ENCODE assay signal across 15 cellular contexts in genomic region chr1:218390625-218391024, GRCh38. TPM values are rescaled to one million over a fixed set of nuclear protein-coding genes. Genes with fewer than 3 reads are reported as not detected.
DNase-seq lines count a peak whose midpoint lies in the region; ATAC-seq, FAIRE-seq and TF ChIP-seq lines count a peak whose summit lies in the region.
"Had no signal": no experiment of that assay in that cellular context is flagged by ENCODE, and none has a peak within 500 bp of the region (broad histone marks: within the 10 kb centered on the region; RNA-seq: fewer than 3 reads in every experiment).

No MANE protein-coding gene starts in this region.

- H3K9ac ChIP-seq in PC-3 (ENCODE audit: low read length) (no peak overlapping the region), endothelial cell of umbilical vein (replicated peaks; ENCODE audit: extremely low read depth, insufficient read depth, low read length) (no peak overlapping the region)

- intact Hi-C loops in MCF 10A (cut with micrococcal nuclease) = loop anchor here (2.0 kb wide), 1 partner anchor 32 kb away; no protein-coding TSS in a partner anchor
- intact Hi-C loops in breast epithelium (cut with DNase I; ENCODE audit: low total_unique reads) = no loop called here
- intact Hi-C loops in PC-3 (cut with micrococcal nuclease) = no loop called here
- intact Hi-C loops in endothelial cell of umbilical vein (cut with micrococcal nuclease) = loop anchor here (1.0 kb wide), 1 partner anchor 13 kb away; no protein-coding TSS in a partner anchor
- intact Hi-C loops in OCI-LY7 (cut with micrococcal nuclease; ENCODE audit: unreplicated experiment) = no loop called here

- TF ChIP-seq CTCF in MCF 10A (IDR thresholded peaks at IDR 0.05; ENCODE audit: unreplicated experiment) = no peak
- TF ChIP-seq CTCF in breast epithelium (IDR thresholded peaks at IDR 0.05) = no peak
- TF ChIP-seq CTCF in PC-3 (conservative IDR thresholded peaks at IDR 0.05; ENCODE audit: low read depth, low read length) = no peak
- no peak for TF ChIP-seq CTCF in endothelial cell of umbilical vein (IDR thresholded peaks at IDR 0.05; ENCODE audit: extremely low read depth in 1 of 2, insufficient read depth in 1 of 2, low read depth in 1 of 2, low read length in 2 of 2)
- no peak for TF ChIP-seq CTCF in OCI-LY7 (conservative IDR thresholded peaks at IDR 0.05; ENCODE audit: low read length)

- H3K27ac ChIP-seq in breast epithelium = no peak overlapping the region
- no peak overlapping the region for H3K27ac ChIP-seq in PC-3 (ENCODE audit: low read length)
- no peak overlapping the region for H3K27ac ChIP-seq in endothelial cell of umbilical vein (ENCODE audit: insufficient read depth, low read depth, low read length)
- no peak overlapping the region for H3K27ac ChIP-seq in OCI-LY7 (ENCODE audit: low read depth, low read length, poor library complexity, severe bottlenecking)
- H3K27ac ChIP-seq: thoracic aorta had no signal

- no peak for TF ChIP-seq POLR2A in breast epithelium (IDR thresholded peaks at IDR 0.05)
- peak; percentile 61 for TF ChIP-seq POLR2A in endothelial cell of umbilical vein (IDR thresholded peaks at IDR 0.05; ENCODE audit: low read depth, low read length)

- H3K36me3 Mint-ChIP-seq in MCF 10A (ENCODE audit: insufficient read depth, unreplicated experiment) = no peaks in the 10 kb centered on the region

- BruUV-seq in MCF 10A (replicated peaks; lab: Mats Ljungman, UMichigan) = no TSS peak
- no TSS peak for BruUV-seq in PC-3 (replicated peaks; lab: Mats Ljungman, UMichigan)
- BruUV-seq in endothelial cell of umbilical vein (replicated peaks; lab: Mats Ljungman, UMichigan) = no TSS peak
- no TSS peak for BruUV-seq in OCI-LY7 (replicated peaks; lab: Mats Ljungman, UMichigan)

- H3F3A ChIP-seq in PC-3 (ENCODE audit: low read length, unreplicated experiment) = no peaks in the 10 kb centered on the region

- H2AFZ ChIP-seq in PC-3 (ENCODE audit: low read length) (no peak overlapping the region), endothelial cell of umbilical vein (ENCODE audit: low read depth, low read length) (no peak overlapping the region), OCI-LY7 (ENCODE audit: low read length) (no peak overlapping the region)

- POLR2A ChIA-PET in MCF 10A (lab: Yijun Ruan, JAX) (interaction anchor here (0.6 to 1.5 kb wide), 4 partner anchors 10 to 720 kb away, joined by 3 to 6 read pairs (median 3); no protein-coding TSS in a partner anchor), PC-3 (lab: Charles Lee; ENCODE audit: unreplicated experiment) (interaction anchor here (0.6 to 0.7 kb wide), 2 partner anchors 14 to 18 kb away, joined by 3 to 4 read pairs; no protein-coding TSS in a partner anchor), endothelial cell of umbilical vein (lab: Charles Lee) (interaction anchor here (0.7 kb wide), 2 partner anchors 13 to 40 kb away, joined by 3 read pairs; no protein-coding TSS in a partner anchor), OCI-LY7 (lab: Charles Lee) (interaction anchor here (0.6 to 0.7 kb wide), 2 partner anchors 131 to 670 kb away, joined by 3 read pairs; no protein-coding TSS in a partner anchor)

- H3K9me1 ChIP-seq in endothelial cell of umbilical vein (replicated peaks; ENCODE audit: control insufficient read depth, extremely low read depth, insufficient read depth, low read length) = no peaks in the 10 kb centered on the region

- H3K9me2 ChIP-seq in PC-3 (replicated peaks; ENCODE audit: low read length) = no peaks in the 10 kb centered on the region
- no peaks in the 10 kb centered on the region for H3K9me2 ChIP-seq in OCI-LY7 (ENCODE audit: insufficient read depth, low read length)

- H3K36me3 ChIP-seq in breast epithelium (no peaks in the 10 kb centered on the region), PC-3 (ENCODE audit: low read depth, low read length) (peaks cover 33% of the 10 kb centered on the region), endothelial cell of umbilical vein (ENCODE audit: control insufficient read depth in 2 of 2, extremely low read depth in 1 of 2, insufficient read depth in 2 of 2, low read length in 2 of 2) (no peaks in the 10 kb centered on the region), OCI-LY7 (ENCODE audit: insufficient read depth, low read length) (no peaks in the 10 kb centered on the region)
- H3K36me3 ChIP-seq: thoracic aorta had no signal

- ATAC-seq in PC-3 = peak; percentile 67
- ATAC-seq: GM12878 had no signal

- no peaks in the 10 kb centered on the region for H3K9me3 ChIP-seq in breast epithelium
- H3K9me3 ChIP-seq in PC-3 (ENCODE audit: low read length) = no peaks in the 10 kb centered on the region
- H3K9me3 ChIP-seq in endothelial cell of umbilical vein (replicated peaks; ENCODE audit: control insufficient read depth, insufficient read depth, low read length) = no peaks in the 10 kb centered on the region
- no peaks in the 10 kb centered on the region for H3K9me3 ChIP-seq in OCI-LY7 (ENCODE audit: low read length)
- H3K9me3 ChIP-seq: thoracic aorta had no signal

- peak overlapping the region; percentile 4 for H3K27ac Mint-ChIP-seq in MCF 10A (ENCODE audit: low read depth, unreplicated experiment)

- H3K79me2 ChIP-seq in PC-3 (ENCODE audit: low read length) (peaks cover 96% of the 10 kb centered on the region), endothelial cell of umbilical vein (ENCODE audit: control insufficient read depth, insufficient read depth, low read length) (no peaks in the 10 kb centered on the region), OCI-LY7 (ENCODE audit: insufficient read depth, low read depth, low read length) (no peaks in the 10 kb centered on the region)

- H3K4me2 ChIP-seq in PC-3 (ENCODE audit: low read length) (peak overlapping the region; percentile 0; the same call in 1 of the 2 replicates), endothelial cell of umbilical vein (ENCODE audit: insufficient read depth, low read length) (peak overlapping the region; percentile 6), OCI-LY7 (ENCODE audit: low read length) (no peak overlapping the region)

- no peaks in the 10 kb centered on the region for H3K27me3 Mint-ChIP-seq in MCF 10A (ENCODE audit: insufficient read depth, unreplicated experiment)

- H3K4me3 ChIP-seq in breast epithelium (no peak overlapping the region), PC-3 (ENCODE audit: low read length) (no peak overlapping the region), endothelial cell of umbilical vein (replicated peaks in 1 of 3; ENCODE audit: insufficient read depth in 1 of 3, low read depth in 1 of 3, low read length in 3 of 3) (no peak overlapping the region), OCI-LY7 (ENCODE audit: low read depth, low read length, poor library complexity, severe bottlenecking) (no peak overlapping the region)
- H3K4me3 ChIP-seq: GM12878, thoracic aorta had no signal

- CTCF ChIA-PET in MCF 10A (lab: Yijun Ruan, JAX) = interaction anchor here (0.5 to 1.2 kb wide), 3 partner anchors 21 to 665 kb away, joined by 3 to 5 read pairs (median 4); no protein-coding TSS in a partner anchor
- CTCF ChIA-PET in PC-3 (lab: Charles Lee) = interaction anchor here (0.5 kb wide), 1 partner anchor 88 kb away, joined by 3 read pairs; no protein-coding TSS in a partner anchor
- CTCF ChIA-PET in endothelial cell of umbilical vein (lab: Charles Lee) = interaction anchor here (0.6 to 1.8 kb wide), 8 partner anchors 9 to 676 kb away, joined by 3 to 7 read pairs (median 4); no protein-coding TSS in a partner anchor
- CTCF ChIA-PET in OCI-LY7 (lab: Charles Lee; ENCODE audit: unreplicated experiment) = no interaction called here

- H4K20me1 ChIP-seq in PC-3 (ENCODE audit: low read length) (no peaks in the 10 kb centered on the region), endothelial cell of umbilical vein (replicated peaks; ENCODE audit: control insufficient read depth, extremely low read depth, insufficient read depth, low read length) (no peaks in the 10 kb centered on the region), OCI-LY7 (ENCODE audit: insufficient read depth, low read length) (no peaks in the 10 kb centered on the region)

- dilution Hi-C loops in endothelial cell of umbilical vein (cut with MboI; ENCODE audit: extremely low pct_ligation_motif_present, low sequenced_read_pairs) = no loop called here

- peak; percentile 88 for FAIRE-seq in endothelial cell of umbilical vein (lab: Jason Lieb, UNC)
- FAIRE-seq: GM12878 had no signal

- H3K4me1 ChIP-seq in breast epithelium = no peaks in the 10 kb centered on the region
- peaks cover 14% of the 10 kb centered on the region for H3K4me1 ChIP-seq in PC-3 (ENCODE audit: insufficient read depth, low read length)
- peaks cover 12% of the 10 kb centered on the region for H3K4me1 ChIP-seq in endothelial cell of umbilical vein (ENCODE audit: control insufficient read depth, extremely low read depth, insufficient read depth, low read length)
- H3K4me1 ChIP-seq in OCI-LY7 (ENCODE audit: insufficient read depth, low read length, poor library complexity, severe bottlenecking) = no peaks in the 10 kb centered on the region

- H3K27me3 ChIP-seq in breast epithelium = no peaks in the 10 kb centered on the region
- H3K27me3 ChIP-seq in PC-3 (ENCODE audit: low read length) = no peaks in the 10 kb centered on the region
- H3K27me3 ChIP-seq in endothelial cell of umbilical vein (ENCODE audit: control insufficient read depth in 2 of 2, insufficient read depth in 2 of 2, low read length in 2 of 2) = no peaks in the 10 kb centered on the region

- no peaks in the 10 kb centered on the region for H3K9me3 Mint-ChIP-seq in MCF 10A (ENCODE audit: unreplicated experiment)

- peaks cover 15% of the 10 kb centered on the region for H3K4me1 Mint-ChIP-seq in MCF 10A (ENCODE audit: insufficient read depth, unreplicated experiment)

- no peak overlapping the region for H3K4me3 Mint-ChIP-seq in MCF 10A (ENCODE audit: unreplicated experiment)

- DNase-seq in MCF 10A (ENCODE audit: unreplicated experiment) (peak; percentile 71), breast epithelium (ENCODE audit: low spot score in 2 of 2) (no peak), PC-3 (peak; percentile 72), endothelial cell of umbilical vein (ENCODE audit: low read depth, low spot score) (peak; percentile 91), NCI-H2107 treated with DMSO at 0.1 percent for 48 hours (lab: John Stamatoyannopoulos, UW; ENCODE audit: unreplicated experiment) (no peak), OCI-LY7 (ENCODE audit: low spot score) (no peak), NCI-H1436 (lab: John Stamatoyannopoulos, UW) (no peak), NCI-H2107 (lab: John Stamatoyannopoulos, UW) (no peak)
- DNase-seq: activated effector memory CD4-positive, alpha-beta T cell treated with anti-CD3 and anti-CD28 coated beads, Interleukin-2, amount 50 U/mL, for 16 hours; DND-41; MM.1S; NCI-H526 treated with DMSO at 0.1 percent for 48 hours; SHP77 treated with DMSO at 0.1 percent for 48 hours had no signal

RNA-seq across cellular contexts. Expression of gene TGFB2, which starts 45.5 kb away (rescaled TPM):
- total RNA-seq in MCF 10A (2022) (5.3 and 6.3 TPM in 2 replicates), breast epithelium (10 to 100 TPM in 1 of 3 donors, 1 to 10 TPM in 2; 1.6 to 10.2 (median 9.5) TPM), PC-3 (2014; rRNA removed) (38.7 and 50.3 TPM in 2 replicates), endothelial cell of umbilical vein (31.5 and 43.5 TPM in 2 replicates), OCI-LY7 (2022) (0.11 TPM in 1 of 2 replicates, not detected in the other)
- 21.2 TPM in 2 replicates for polyA plus RNA-seq in endothelial cell of umbilical vein
- polyA plus RNA-seq in endothelial cell of umbilical vein (2011; cell fraction: cytosol; rRNA removed) = 19.7 and 27.7 TPM in 2 replicates
- 30.8 and 39.2 TPM in 2 replicates for polyA plus RNA-seq in endothelial cell of umbilical vein (2011; cell fraction: nucleus; rRNA removed)
- 56.7 and 63.7 TPM in 2 replicates for polyA plus RNA-seq in endothelial cell of umbilical vein (2012)
- 62.2 and 63.2 TPM in 2 replicates for polyA minus RNA-seq in endothelial cell of umbilical vein
- polyA minus RNA-seq in endothelial cell of umbilical vein (2011; cell fraction: cytosol; rRNA and poly(A)+ RNA removed) = not detected
- polyA minus RNA-seq in endothelial cell of umbilical vein (2011; cell fraction: nucleus; rRNA and poly(A)+ RNA removed) = 60.3 and 100 TPM in 2 replicates
- total RNA-seq in OCI-LY7 (2014; rRNA removed; shearing (Covaris generic)) = 0.03 TPM in 1 of 2 replicates, not detected in the other

Comparison
In these comparisons a context has a peak if more than half of its experiments do, and no peak if none do; other contexts are left out.
1. DNase-seq: peak in MCF 10A (single experiment), PC-3 (single experiment) and endothelial cell of umbilical vein (single experiment); none in breast epithelium (0 of 2), NCI-H2107 treated with DMSO at 0.1 percent for 48 hours (single experiment), OCI-LY7 (single experiment), NCI-H1436 (single experiment) and NCI-H2107 (single experiment).
2. intact Hi-C loops: an anchor here in MCF 10A (2.0 kb wide) and endothelial cell of umbilical vein (1.0 kb wide); none called in breast epithelium, PC-3 and OCI-LY7.